ENCODE assay signal across 21 cellular contexts in genomic region chr1:226754097-226754496, GRCh38.
"Had no signal": no experiment of that assay in that cellular context is flagged by ENCODE, and none has a peak within 500 bp of the region (broad histone marks: within the 10 kb centered on the region; RNA-seq: fewer than 3 reads in every experiment).

No MANE protein-coding gene starts in this region.

- H3K4me1 ChIP-seq: foreskin keratinocyte, psoas muscle, right lobe of liver, suprapubic skin, thyroid gland had no signal

- H3K4me3 ChIP-seq: lung, psoas muscle, right lobe of liver, suprapubic skin, thyroid gland had no signal

- H3K27ac Mint-ChIP-seq: nephron; stimulated activated effector memory CD8-positive, alpha-beta T cell treated with anti-CD3 and anti-CD28 coated beads, Interleukin-12 subunit alpha, Interleukin-12 subunit beta, amount 100 ng/mL, for 72 hours; type B pancreatic cell had no signal

- DNase-seq: dermis blood vessel endothelial cell; foreskin keratinocyte; left colon; left ventricle myocardium superior; mesenchymal stem cell; midbrain; psoas muscle; retina; right lobe of liver; stimulated activated CD4-positive, alpha-beta T cell treated with anti-CD3 and anti-CD28 coated beads, Interleukin-4, amount 100 ng/mL, for 1 hour; stimulated activated CD8-positive, alpha-beta memory T cell treated with anti-CD3 and anti-CD28 coated beads, Interleukin-4, amount 100 ng/mL, for 48 hours; stimulated activated naive CD8-positive, alpha-beta T cell treated with anti-CD3 and anti-CD28 coated beads, Interleukin-15, Interleukin-2, amounts not matched to agents 100 U/mL and 50 U/mL, for 24 hours; thyroid gland had no signal

- H3K4me1 Mint-ChIP-seq: nephron had no signal

- ATAC-seq: foreskin keratinocyte; left colon; left ventricle myocardium superior; psoas muscle; right lobe of liver; stimulated activated effector memory CD8-positive, alpha-beta T cell treated with anti-CD3 and anti-CD28 coated beads, Interleukin-12 subunit alpha, Interleukin-12 subunit beta, amount 100 ng/mL, for 72 hours; stimulated activated naive CD8-positive, alpha-beta T cell treated with anti-CD3 and anti-CD28 coated beads, Interleukin-15, Interleukin-2, amounts not matched to agents 100 U/mL and 50 U/mL, for 24 hours had no signal

- H3K27ac ChIP-seq: foreskin keratinocyte, neutrophil, psoas muscle, right lobe of liver, suprapubic skin, thyroid gland had no signal

- H3K9me3 Mint-ChIP-seq: nephron; stimulated activated effector memory CD8-positive, alpha-beta T cell treated with anti-CD3 and anti-CD28 coated beads, Interleukin-12 subunit alpha, Interleukin-12 subunit beta, amount 100 ng/mL, for 72 hours; type B pancreatic cell had no signal

- H3K9me3 ChIP-seq: neutrophil, psoas muscle, right lobe of liver, suprapubic skin, thyroid gland had no signal

- H3K27me3 ChIP-seq: neutrophil, right lobe of liver, suprapubic skin, thyroid gland had no signal

- FAIRE-seq: endothelial cell of umbilical vein, urothelium cell line had no signal

- H3K36me3 ChIP-seq: neutrophil, right lobe of liver, suprapubic skin, thyroid gland had no signal

- H3K36me3 Mint-ChIP-seq: stimulated activated effector memory CD8-positive, alpha-beta T cell treated with anti-CD3 and anti-CD28 coated beads, Interleukin-12 subunit alpha, Interleukin-12 subunit beta, amount 100 ng/mL, for 72 hours; type B pancreatic cell had no signal

- H3K4me3 Mint-ChIP-seq: nephron; stimulated activated effector memory CD8-positive, alpha-beta T cell treated with anti-CD3 and anti-CD28 coated beads, Interleukin-12 subunit alpha, Interleukin-12 subunit beta, amount 100 ng/mL, for 72 hours; type B pancreatic cell had no signal
